8 cellular contexts compared by ENCODE assay signal in genomic region chr12:119208626-119209061, GRCh38. TPM values are rescaled to one million over a fixed set of nuclear protein-coding genes. Genes with fewer than 3 reads are reported as not detected.
DNase-seq lines count a peak whose midpoint lies in the region; ATAC-seq and TF ChIP-seq lines count a peak whose summit lies in the region.

No MANE protein-coding gene starts in this region.

- no peaks in the 10 kb centered on the region for H3K9me3 Mint-ChIP-seq in glutamatergic neuron (ENCODE audit: unreplicated experiment)

- no peaks in the 10 kb centered on the region for H3K4me1 ChIP-seq in PC-3 (ENCODE audit: insufficient read depth, low read length)

- POLR2A ChIA-PET in PC-3 (lab: Charles Lee; ENCODE audit: unreplicated experiment), result no interaction called here

- intact Hi-C loops in PC-3 (cut with micrococcal nuclease), result no loop called here

- no peak overlapping the region for H3K9ac ChIP-seq in PC-3 (ENCODE audit: low read length)

- H3K9me2 ChIP-seq in PC-3 (replicated peaks; ENCODE audit: low read length), result no peaks in the 10 kb centered on the region

- no peaks in the 10 kb centered on the region for H3K36me3 ChIP-seq in PC-3 (ENCODE audit: low read depth, low read length)

- H3K4me3 Mint-ChIP-seq in glutamatergic neuron (ENCODE audit: unreplicated experiment), result no peak overlapping the region

- no peak overlapping the region for H2AFZ ChIP-seq in PC-3 (ENCODE audit: low read length)

- no peaks in the 10 kb centered on the region for H3K36me3 Mint-ChIP-seq in glutamatergic neuron (ENCODE audit: unreplicated experiment)

- no peaks in the 10 kb centered on the region for H3K9me3 ChIP-seq in PC-3 (ENCODE audit: low read length)

- peak; percentile 20 for DNase-seq in EL
- DNase-seq in PC-3, result peak; percentile 4
- DNase-seq in glutamatergic neuron, result peak; percentile 52
- peak; percentile 63 for DNase-seq in putamen (ENCODE audit: low spot score)
- no peak for DNase-seq in cerebellar nuclear complex (lab: John Stamatoyannopoulos, UW)
- no peak for DNase-seq in NCI-H1694 (lab: John Stamatoyannopoulos, UW)
- DNase-seq in erythroblast (lab: John Stamatoyannopoulos, UW), result no peak

- H3K27me3 Mint-ChIP-seq in glutamatergic neuron (ENCODE audit: unreplicated experiment), result peaks cover 6% of the 10 kb centered on the region

- BruUV-seq in PC-3 (replicated peaks; lab: Mats Ljungman, UMichigan), result no TSS peak

- ATAC-seq in PC-3 (no peak), HG03442 (IDR thresholded peaks at IDR 0.05; ENCODE audit: unreplicated experiment) (no peak)

- no peaks in the 10 kb centered on the region for H4K20me1 ChIP-seq in PC-3 (ENCODE audit: low read length)

- CTCF ChIA-PET in PC-3 (lab: Charles Lee), result no interaction called here

- no peak overlapping the region for H3K27ac ChIP-seq in PC-3 (ENCODE audit: low read length)

- H3K27me3 ChIP-seq in PC-3 (ENCODE audit: low read length), result peaks cover 16% of the 10 kb centered on the region

- no peaks in the 10 kb centered on the region for H3F3A ChIP-seq in PC-3 (ENCODE audit: low read length, unreplicated experiment)

- no peak for TF ChIP-seq POLR2A in erythroblast (IDR thresholded peaks at IDR 0.05; ENCODE audit: low read length)

- TF ChIP-seq CTCF in PC-3 (conservative IDR thresholded peaks at IDR 0.05; ENCODE audit: low read depth, low read length), result no peak
- TF ChIP-seq CTCF in glutamatergic neuron (IDR thresholded peaks at IDR 0.05; ENCODE audit: partially characterized antibody, unreplicated experiment), result no peak

- H3K4me3 ChIP-seq in PC-3 (ENCODE audit: low read length), result no peak overlapping the region

- no peak overlapping the region for H3K27ac Mint-ChIP-seq in glutamatergic neuron (ENCODE audit: unreplicated experiment)

- H3K79me2 ChIP-seq in PC-3 (ENCODE audit: low read length), result no peaks in the 10 kb centered on the region

- peaks cover 4% of the 10 kb centered on the region for H3K4me1 Mint-ChIP-seq in glutamatergic neuron (ENCODE audit: low read depth, unreplicated experiment)

- no peak overlapping the region for H3K4me2 ChIP-seq in PC-3 (ENCODE audit: low read length)

RNA-seq across cellular contexts. Expression of gene HSPB8, which starts 29.9 kb away (rescaled TPM):
- total RNA-seq in PC-3 (2014; rRNA removed) (8.4 and 11.4 TPM in 2 replicates), glutamatergic neuron (ENCODE audit: unreplicated experiment) (0.32 TPM)

Comparison
In these comparisons a context has a peak if more than half of its experiments do, and no peak if none do; other contexts are left out.
1. DNase-seq: peak in EL (single experiment), PC-3 (single experiment), glutamatergic neuron (single experiment) and putamen (single experiment); none in cerebellar nuclear complex (0 of 2), NCI-H1694 (single experiment) and erythroblast (0 of 2).